Comparison of ENCODE assay signal across 1 cellular context in the genomic region with DNA sequence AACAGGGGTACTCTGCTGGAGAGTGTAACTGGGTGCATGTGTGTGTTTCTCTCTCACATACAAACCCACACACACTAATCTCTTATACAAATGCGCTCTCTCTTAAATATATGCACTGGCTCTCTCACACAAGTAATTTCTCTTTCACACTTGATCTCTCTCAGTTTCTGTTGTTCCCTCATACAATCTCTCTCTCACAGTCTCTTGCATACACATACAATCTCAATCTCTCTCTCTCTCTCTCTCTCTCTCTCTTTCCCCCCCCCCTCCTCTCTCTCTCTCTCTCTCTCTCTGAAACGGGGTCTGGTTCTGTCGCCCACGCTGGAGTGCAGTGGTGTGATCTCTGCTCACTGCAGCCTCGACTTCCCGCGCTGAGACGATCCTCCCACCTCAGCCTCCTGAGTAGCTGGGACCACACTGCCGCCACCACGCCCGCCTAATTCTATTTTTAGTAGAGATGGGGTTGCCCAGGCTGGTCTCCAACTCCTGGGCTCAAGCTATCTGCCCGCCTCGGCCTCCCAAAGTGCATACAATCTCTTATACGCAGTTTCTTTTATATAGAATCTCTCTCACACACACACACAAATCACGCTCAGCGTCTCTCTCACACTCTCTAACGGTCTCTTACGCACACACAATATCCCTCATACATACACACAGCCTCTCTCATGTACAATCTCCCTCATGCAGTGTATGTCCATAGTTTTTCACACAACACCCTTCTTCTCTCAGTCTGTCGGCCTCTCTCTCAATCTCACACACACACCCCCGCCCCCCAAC.
TF ChIP-seq lines count a peak whose summit lies in the region.

No MANE protein-coding gene starts in this region.

TF ChIP-seq in endothelial cell of umbilical vein, 7 proteins besides CTCF, POLR2A, EP300 and RAD21 (continued from another document):
- TF ChIP-seq GATA2 (IDR thresholded peaks at IDR 0.05; ENCODE audit: insufficient read depth, insufficient read length, low read depth, low read length) (no peak), MYC (IDR thresholded peaks at IDR 0.05; ENCODE audit: low read depth, low read length) (no peak)
